23 cellular contexts compared by ENCODE assay signal in genomic region chr6:44983467-44984365, GRCh38.
"Had no signal": no experiment of that assay in that cellular context is flagged by ENCODE, and none has a peak within 500 bp of the region (broad histone marks: within the 10 kb centered on the region; RNA-seq: fewer than 3 reads in every experiment).

No MANE protein-coding gene starts in this region.

- H3K9me3 ChIP-seq: MG63, Peyer's patch, SJCRH30 had no signal

- DNase-seq: Kasumi-1; MG63; NCI-H1092; NCI-H1105 treated with DMSO at 0.1 percent for 48 hours; NCI-H1417 treated with DMSO at 0.1 percent for 48 hours; NCI-H146; NCI-H187; NCI-H2029; NCI-H2081 treated with DMSO at 0.1 percent for 48 hours; NCI-H2227 treated with DMSO at 0.1 percent for 48 hours; NCI-H524; NCI-H526 treated with DMSO at 0.1 percent for 48 hours; NCI-H748 treated with DMSO at 0.1 percent for 48 hours; NK-92 treated with Interleukin-12 subunit alpha and Interleukin-12 subunit beta, amount 100 ng/mL, for 24 hours; PC-9; Peyer's patch; SHP77 treated with DMSO at 0.1 percent for 48 hours; SJCRH30; T-helper 1 cell had no signal

- FAIRE-seq: K562 had no signal

- H3K4me1 ChIP-seq: Peyer's patch, SJCRH30 had no signal

- H3K9ac ChIP-seq: KMS-11 had no signal

- H3K4me3 ChIP-seq: K562, MG63, PC-9, Peyer's patch, SJCRH30 had no signal

- ATAC-seq: K562, Right ventricle myocardium inferior, SK-N-SH treated with all-trans-retinoic acid at 6 μM for 48 hours had no signal

- H3K36me3 ChIP-seq: MG63, Peyer's patch, SJCRH30 had no signal

- H3K27ac ChIP-seq: KMS-11, PC-9, Peyer's patch, SJCRH30 had no signal
